In genomic region chr16:85554114-85554790, GRCh38 we compare ENCODE assay signal across 1 cellular context.
A peak's percentile ranks its signal among the peaks of the same experiment; 100 is the strongest.
TF ChIP-seq lines count a peak whose summit lies in the region.

No MANE protein-coding gene starts in this region.

TF ChIP-seq in K562, 482 proteins besides CTCF, POLR2A, EP300 and RAD21 (continued from another document and continues in another):
- peak in 1 of 2 experiments; percentile 82; a peak in 1 of 4 replicates for TF ChIP-seq BCLAF1 (IDR thresholded peaks at IDR 0.05; ENCODE audit: borderline replicate concordance in 1 of 2, control insufficient read depth in 1 of 2, low read depth in 2 of 2, low read length in 1 of 2)
- no peak for TF ChIP-seq SNIP1 (IDR thresholded peaks at IDR 0.05; ENCODE audit: low read depth)
- TF ChIP-seq CREB3L1 (IDR thresholded peaks at IDR 0.05; ENCODE audit: borderline replicate concordance, low read depth): no peak
- peak; percentile 86 for TF ChIP-seq SOX6 (IDR thresholded peaks at IDR 0.05)
- TF ChIP-seq MECOM (CRISPR knock-in tag; IDR thresholded peaks at IDR 0.05): no peak
- peak; percentile 25; the same call in 1 of the 2 replicates for TF ChIP-seq RB1 (IDR thresholded peaks at IDR 0.05; ENCODE audit: low read depth)
- TF ChIP-seq ZNF175 (CRISPR knock-in tag; IDR thresholded peaks at IDR 0.05; ENCODE audit: low read depth): peak; percentile 26; the same call in 1 of the 2 replicates
- peak; percentile 70 for TF ChIP-seq RAD51 (IDR thresholded peaks at IDR 0.05; ENCODE audit: borderline replicate concordance, low read depth)
- TF ChIP-seq WHSC1 (IDR thresholded peaks at IDR 0.05; ENCODE audit: low read length): no peak
- peak; percentile 61 for TF ChIP-seq HNRNPK (IDR thresholded peaks at IDR 0.05; ENCODE audit: low read depth, low read length, poor library complexity, severe bottlenecking)
- no peak for TF ChIP-seq RBM22 (IDR thresholded peaks at IDR 0.05; ENCODE audit: low read depth, low read length, poor library complexity, severe bottlenecking)
- TF ChIP-seq POLR3G (IDR thresholded peaks at IDR 0.05; ENCODE audit: extremely low read depth, insufficient read length, insufficient replicate concordance): no peak
- no peak; the same call in 1 of the 2 replicates for TF ChIP-seq ZNF518B (CRISPR knock-in tag; IDR thresholded peaks at IDR 0.05)
- TF ChIP-seq, protein P1, sequence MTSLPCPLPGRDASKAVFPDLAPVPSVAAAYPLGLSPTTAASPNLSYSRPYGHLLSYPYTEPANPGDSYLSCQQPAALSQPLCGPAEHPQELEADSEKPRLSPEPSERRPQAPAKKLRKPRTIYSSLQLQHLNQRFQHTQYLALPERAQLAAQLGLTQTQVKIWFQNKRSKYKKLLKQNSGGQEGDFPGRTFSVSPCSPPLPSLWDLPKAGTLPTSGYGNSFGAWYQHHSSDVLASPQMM (CRISPR knock-in tag; IDR thresholded peaks at IDR 0.05): no peak
- no peak for TF ChIP-seq RBM34 (IDR thresholded peaks at IDR 0.05; ENCODE audit: borderline replicate concordance, insufficient read depth, low read length)
- TF ChIP-seq KLF6 (CRISPR knock-in tag; IDR thresholded peaks at IDR 0.05; ENCODE audit: borderline replicate concordance): no peak
- peak; percentile 73 for TF ChIP-seq KLF16 (IDR thresholded peaks at IDR 0.05)
- TF ChIP-seq, protein P2, sequence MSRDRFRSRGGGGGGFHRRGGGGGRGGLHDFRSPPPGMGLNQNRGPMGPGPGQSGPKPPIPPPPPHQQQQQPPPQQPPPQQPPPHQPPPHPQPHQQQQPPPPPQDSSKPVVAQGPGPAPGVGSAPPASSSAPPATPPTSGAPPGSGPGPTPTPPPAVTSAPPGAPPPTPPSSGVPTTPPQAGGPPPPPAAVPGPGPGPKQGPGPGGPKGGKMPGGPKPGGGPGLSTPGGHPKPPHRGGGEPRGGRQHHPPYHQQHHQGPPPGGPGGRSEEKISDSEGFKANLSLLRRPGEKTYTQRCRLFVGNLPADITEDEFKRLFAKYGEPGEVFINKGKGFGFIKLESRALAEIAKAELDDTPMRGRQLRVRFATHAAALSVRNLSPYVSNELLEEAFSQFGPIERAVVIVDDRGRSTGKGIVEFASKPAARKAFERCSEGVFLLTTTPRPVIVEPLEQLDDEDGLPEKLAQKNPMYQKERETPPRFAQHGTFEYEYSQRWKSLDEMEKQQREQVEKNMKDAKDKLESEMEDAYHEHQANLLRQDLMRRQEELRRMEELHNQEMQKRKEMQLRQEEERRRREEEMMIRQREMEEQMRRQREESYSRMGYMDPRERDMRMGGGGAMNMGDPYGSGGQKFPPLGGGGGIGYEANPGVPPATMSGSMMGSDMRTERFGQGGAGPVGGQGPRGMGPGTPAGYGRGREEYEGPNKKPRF (IDR thresholded peaks at IDR 0.05; ENCODE audit: low read depth, low read length): no peak
- TF ChIP-seq ZNF584 (CRISPR knock-in tag; IDR thresholded peaks at IDR 0.05; ENCODE audit: low read depth): no peak
- peak; percentile 18; the same call in 1 of the 2 replicates for TF ChIP-seq HCFC1 (IDR thresholded peaks at IDR 0.05; ENCODE audit: low read depth, low read length)
- no peak for TF ChIP-seq EZH2 (IDR thresholded peaks at IDR 0.05; ENCODE audit: borderline replicate concordance, low read depth, low read length)
- no peak for TF ChIP-seq BDP1 (IDR thresholded peaks at IDR 0.05; ENCODE audit: insufficient read depth, insufficient read length)
- TF ChIP-seq, protein P3, sequence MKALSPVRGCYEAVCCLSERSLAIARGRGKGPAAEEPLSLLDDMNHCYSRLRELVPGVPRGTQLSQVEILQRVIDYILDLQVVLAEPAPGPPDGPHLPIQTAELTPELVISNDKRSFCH (CRISPR knock-in tag; IDR thresholded peaks at IDR 0.05): no peak
- TF ChIP-seq, protein P3 (tag; IDR thresholded peaks at IDR 0.05): peak; percentile 39; the same call in 1 of the 2 replicates
- TF ChIP-seq, protein P4, sequence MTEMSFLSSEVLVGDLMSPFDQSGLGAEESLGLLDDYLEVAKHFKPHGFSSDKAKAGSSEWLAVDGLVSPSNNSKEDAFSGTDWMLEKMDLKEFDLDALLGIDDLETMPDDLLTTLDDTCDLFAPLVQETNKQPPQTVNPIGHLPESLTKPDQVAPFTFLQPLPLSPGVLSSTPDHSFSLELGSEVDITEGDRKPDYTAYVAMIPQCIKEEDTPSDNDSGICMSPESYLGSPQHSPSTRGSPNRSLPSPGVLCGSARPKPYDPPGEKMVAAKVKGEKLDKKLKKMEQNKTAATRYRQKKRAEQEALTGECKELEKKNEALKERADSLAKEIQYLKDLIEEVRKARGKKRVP (CRISPR knock-in tag; IDR thresholded peaks at IDR 0.05): no peak
- TF ChIP-seq DMBX1 (CRISPR knock-in tag; IDR thresholded peaks at IDR 0.05; ENCODE audit: borderline replicate concordance): no peak
- TF ChIP-seq, protein P5, sequence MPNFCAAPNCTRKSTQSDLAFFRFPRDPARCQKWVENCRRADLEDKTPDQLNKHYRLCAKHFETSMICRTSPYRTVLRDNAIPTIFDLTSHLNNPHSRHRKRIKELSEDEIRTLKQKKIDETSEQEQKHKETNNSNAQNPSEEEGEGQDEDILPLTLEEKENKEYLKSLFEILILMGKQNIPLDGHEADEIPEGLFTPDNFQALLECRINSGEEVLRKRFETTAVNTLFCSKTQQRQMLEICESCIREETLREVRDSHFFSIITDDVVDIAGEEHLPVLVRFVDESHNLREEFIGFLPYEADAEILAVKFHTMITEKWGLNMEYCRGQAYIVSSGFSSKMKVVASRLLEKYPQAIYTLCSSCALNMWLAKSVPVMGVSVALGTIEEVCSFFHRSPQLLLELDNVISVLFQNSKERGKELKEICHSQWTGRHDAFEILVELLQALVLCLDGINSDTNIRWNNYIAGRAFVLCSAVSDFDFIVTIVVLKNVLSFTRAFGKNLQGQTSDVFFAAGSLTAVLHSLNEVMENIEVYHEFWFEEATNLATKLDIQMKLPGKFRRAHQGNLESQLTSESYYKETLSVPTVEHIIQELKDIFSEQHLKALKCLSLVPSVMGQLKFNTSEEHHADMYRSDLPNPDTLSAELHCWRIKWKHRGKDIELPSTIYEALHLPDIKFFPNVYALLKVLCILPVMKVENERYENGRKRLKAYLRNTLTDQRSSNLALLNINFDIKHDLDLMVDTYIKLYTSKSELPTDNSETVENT (CRISPR knock-in tag; IDR thresholded peaks at IDR 0.05): no peak
- peak; percentile 67 for TF ChIP-seq ATF7 (IDR thresholded peaks at IDR 0.05)
- no peak for TF ChIP-seq BRCA1 (IDR thresholded peaks at IDR 0.05)
- TF ChIP-seq BRCA1 (CRISPR knock-in tag; IDR thresholded peaks at IDR 0.05): no peak
- no peak for TF ChIP-seq ZBTB12 (CRISPR knock-in tag; IDR thresholded peaks at IDR 0.05)
- no peak for TF ChIP-seq FIP1L1 (IDR thresholded peaks at IDR 0.05; ENCODE audit: low read depth, low read length, poor library complexity, severe bottlenecking)
- TF ChIP-seq ZNF77 (CRISPR knock-in tag; IDR thresholded peaks at IDR 0.05): no peak
- TF ChIP-seq MYBL2 (IDR thresholded peaks at IDR 0.05; ENCODE audit: low read depth): no peak
- TF ChIP-seq MYBL2 (CRISPR knock-in tag; IDR thresholded peaks at IDR 0.05; ENCODE audit: borderline replicate concordance): no peak
- no peak for TF ChIP-seq DACH1 (IDR thresholded peaks at IDR 0.05; ENCODE audit: partially characterized antibody)
- no peak for TF ChIP-seq ZNF586 (CRISPR knock-in tag; conservative IDR thresholded peaks at IDR 0.05)
- peak; percentile 89 for TF ChIP-seq RBM39 (optimal IDR thresholded peaks at IDR 0.05; ENCODE audit: low read depth, low read length)
- TF ChIP-seq LEF1 (IDR thresholded peaks at IDR 0.05): peak; percentile 89
- TF ChIP-seq SPI1 (IDR thresholded peaks at IDR 0.05; ENCODE audit: borderline replicate concordance, low read depth, low read length): no peak
- TF ChIP-seq E2F3 (CRISPR knock-in tag; IDR thresholded peaks at IDR 0.05): no peak
- TF ChIP-seq, protein P6, sequence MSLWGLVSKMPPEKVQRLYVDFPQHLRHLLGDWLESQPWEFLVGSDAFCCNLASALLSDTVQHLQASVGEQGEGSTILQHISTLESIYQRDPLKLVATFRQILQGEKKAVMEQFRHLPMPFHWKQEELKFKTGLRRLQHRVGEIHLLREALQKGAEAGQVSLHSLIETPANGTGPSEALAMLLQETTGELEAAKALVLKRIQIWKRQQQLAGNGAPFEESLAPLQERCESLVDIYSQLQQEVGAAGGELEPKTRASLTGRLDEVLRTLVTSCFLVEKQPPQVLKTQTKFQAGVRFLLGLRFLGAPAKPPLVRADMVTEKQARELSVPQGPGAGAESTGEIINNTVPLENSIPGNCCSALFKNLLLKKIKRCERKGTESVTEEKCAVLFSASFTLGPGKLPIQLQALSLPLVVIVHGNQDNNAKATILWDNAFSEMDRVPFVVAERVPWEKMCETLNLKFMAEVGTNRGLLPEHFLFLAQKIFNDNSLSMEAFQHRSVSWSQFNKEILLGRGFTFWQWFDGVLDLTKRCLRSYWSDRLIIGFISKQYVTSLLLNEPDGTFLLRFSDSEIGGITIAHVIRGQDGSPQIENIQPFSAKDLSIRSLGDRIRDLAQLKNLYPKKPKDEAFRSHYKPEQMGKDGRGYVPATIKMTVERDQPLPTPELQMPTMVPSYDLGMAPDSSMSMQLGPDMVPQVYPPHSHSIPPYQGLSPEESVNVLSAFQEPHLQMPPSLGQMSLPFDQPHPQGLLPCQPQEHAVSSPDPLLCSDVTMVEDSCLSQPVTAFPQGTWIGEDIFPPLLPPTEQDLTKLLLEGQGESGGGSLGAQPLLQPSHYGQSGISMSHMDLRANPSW (CRISPR knock-in tag; IDR thresholded peaks at IDR 0.05): peak; percentile 26; the same call in 1 of the 2 replicates
- TF ChIP-seq NCOR1 (IDR thresholded peaks at IDR 0.05): no peak
- TF ChIP-seq TEAD2 (tag; IDR thresholded peaks at IDR 0.05): no peak
- TF ChIP-seq PREB (CRISPR knock-in tag; IDR thresholded peaks at IDR 0.05): no peak
